ENCODE assay signal across 22 cellular contexts in genomic region chr12:45522227-45522626, GRCh38.
"Had no signal": no experiment of that assay in that cellular context is flagged by ENCODE, and none has a peak within 500 bp of the region (broad histone marks: within the 10 kb centered on the region; RNA-seq: fewer than 3 reads in every experiment).

No MANE protein-coding gene starts in this region.

- DNase-seq: activated CD4-positive, alpha-beta memory T cell treated with anti-CD3 and anti-CD28 coated beads, Interleukin-2, amount 10 ng/mL, durations not matched to agents 7 days and 5 days; activated CD4-positive, alpha-beta T cell treated with anti-CD3 and anti-CD28 coated beads, Interleukin-2, amount 50 U/mL, for 1 hour; activated CD4-positive, CD25-positive, alpha-beta regulatory T cell; activated CD8-positive, alpha-beta memory T cell treated with anti-CD3 and anti-CD28 coated beads, Interleukin-2, amount 50 U/mL, for 4 hours; activated effector memory CD4-positive, alpha-beta T cell treated with Interleukin-2 at 50 U/mL for 16 hours; activated naive CD4-positive, alpha-beta T cell; Karpas-422; MM.1S; NCI-H1105; NCI-H1436; NCI-H1694 treated with DMSO at 0.1 percent for 48 hours; NCI-H2029 treated with DMSO at 0.1 percent for 48 hours; NCI-H2171 treated with DMSO at 0.1 percent for 48 hours; NCI-H226; NCI-H526; NCI-H82; T-helper 1 cell had no signal

- H3K4me3 ChIP-seq: SK-N-MC had no signal

- H3K27me3 Mint-ChIP-seq: activated CD4-positive, alpha-beta memory T cell treated with anti-CD3 and anti-CD28 coated beads, Interleukin-2, amount 10 ng/mL, durations not matched to agents 7 days and 5 days; activated naive CD4-positive, alpha-beta T cell treated with anti-CD3 and anti-CD28 coated beads, Interleukin-2, amount 50 U/mL, for 24 hours; central memory CD8-positive, alpha-beta T cell had no signal

- H3K27ac ChIP-seq: SK-N-MC, VCaP had no signal

- ATAC-seq: Right ventricle myocardium inferior had no signal

- H3K27ac Mint-ChIP-seq: activated CD4-positive, alpha-beta memory T cell treated with anti-CD3 and anti-CD28 coated beads, Interleukin-2, amount 10 ng/mL, durations not matched to agents 7 days and 5 days; activated naive CD4-positive, alpha-beta T cell treated with anti-CD3 and anti-CD28 coated beads, Interleukin-2, amount 50 U/mL, for 24 hours had no signal

- H3K4me3 Mint-ChIP-seq: activated CD4-positive, alpha-beta memory T cell treated with anti-CD3 and anti-CD28 coated beads, Interleukin-2, amount 10 ng/mL, durations not matched to agents 7 days and 5 days; activated naive CD4-positive, alpha-beta T cell treated with anti-CD3 and anti-CD28 coated beads, Interleukin-2, amount 50 U/mL, for 24 hours; central memory CD8-positive, alpha-beta T cell had no signal
